Comparison of ENCODE assay signal across 8 cellular contexts in the genomic region with DNA sequence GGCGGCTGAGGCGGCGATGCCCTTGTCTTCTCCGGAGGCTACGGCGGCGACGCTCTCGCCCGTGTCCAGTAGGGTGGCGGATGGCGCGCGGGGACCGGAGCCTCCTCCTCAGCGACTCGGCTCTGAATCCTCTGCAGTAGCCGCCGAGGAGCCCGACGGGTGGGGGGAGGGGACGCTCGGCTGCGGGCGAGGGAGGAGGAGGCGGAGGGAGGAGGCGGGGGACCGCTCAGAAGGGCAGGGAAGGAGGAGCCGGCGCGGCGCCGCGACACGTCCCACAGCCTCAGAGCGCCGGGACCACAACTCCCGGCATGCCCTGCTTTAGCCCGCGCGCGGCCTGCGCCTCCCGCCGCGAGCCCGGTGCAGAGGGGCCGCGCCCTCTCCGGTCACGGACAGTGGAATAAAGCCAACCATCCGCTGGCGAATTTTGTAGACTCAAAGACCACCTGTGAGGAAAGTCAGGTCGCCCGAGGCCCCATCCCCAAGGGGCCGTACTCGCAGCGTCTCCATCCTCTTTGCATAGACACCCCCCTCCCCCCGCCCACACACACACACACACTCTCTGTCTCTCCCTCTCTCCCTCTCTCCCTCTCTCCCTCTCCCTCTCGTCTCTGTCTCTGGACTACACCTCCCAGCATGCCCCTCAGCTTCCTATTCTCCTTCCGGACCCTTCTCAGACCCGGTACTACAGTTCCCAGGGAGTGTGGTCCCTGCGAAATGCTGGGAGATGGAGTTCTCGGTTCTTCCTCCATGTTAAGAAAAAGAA. TPM values are rescaled to one million over a fixed set of nuclear protein-coding genes. Genes with fewer than 3 reads are reported as not detected.
DNase-seq lines count a peak whose midpoint lies in the region; ATAC-seq and TF ChIP-seq lines count a peak whose summit lies in the region.

A gene with protein sequence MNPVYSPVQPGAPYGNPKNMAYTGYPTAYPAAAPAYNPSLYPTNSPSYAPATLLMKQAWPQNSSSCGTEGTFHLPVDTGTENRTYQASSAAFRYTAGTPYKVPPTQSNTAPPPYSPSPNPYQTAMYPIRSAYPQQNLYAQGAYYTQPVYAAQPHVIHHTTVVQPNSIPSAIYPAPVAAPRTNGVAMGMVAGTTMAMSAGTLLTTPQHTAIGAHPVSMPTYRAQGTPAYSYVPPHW (minus strand): TSS at position 157 of the 763 bp plus-strand sequence. CDS start 129,638 bp downstream, outside the sequence.

- TF ChIP-seq CTCF in RWPE2 (IDR thresholded peaks at IDR 0.05; ENCODE audit: poor library complexity, severe bottlenecking) (no peak), fibroblast of mammary gland (conservative IDR thresholded peaks at IDR 0.05; ENCODE audit: control insufficient read depth, insufficient read depth, low read depth, low read length) (no peak)

- POLR2A ChIA-PET in naive thymus-derived CD8-positive, alpha-beta T cell (lab: Charles Lee): interaction anchor here (0.6 to 2.1 kb wide), 11 partner anchors 10 to 1164 kb away, joined by 3 to 6 read pairs (median 3); a partner anchor contains a TSS

- no peaks in the 10 kb centered on the region for H3K27me3 ChIP-seq in RWPE2 (ENCODE audit: insufficient read depth, poor library complexity, severe bottlenecking)

- no peaks in the 10 kb centered on the region for H3K9me3 Mint-ChIP-seq in activated T-helper 2 cell treated with anti-CD3 and anti-CD28 coated beads, Interferon-gamma antibody, Interleukin-2, Interleukin-4, amounts not matched to agents 10 μg/mL and 5 μg/mL and 100 μg/mL, durations not matched to agents 14 hours and 24 hours and 36 hours
- no peaks in the 10 kb centered on the region for H3K9me3 Mint-ChIP-seq in naive thymus-derived CD8-positive, alpha-beta T cell

- peaks cover 29% of the 10 kb centered on the region for H3K4me1 Mint-ChIP-seq in activated T-helper 2 cell treated with anti-CD3 and anti-CD28 coated beads, Interferon-gamma antibody, Interleukin-2, Interleukin-4, amounts not matched to agents 10 μg/mL and 5 μg/mL and 100 μg/mL, durations not matched to agents 14 hours and 24 hours and 36 hours (ENCODE audit: low read depth)
- H3K4me1 Mint-ChIP-seq in naive thymus-derived CD8-positive, alpha-beta T cell: peaks cover 18 to 46% (median 46%) of the 10 kb centered on the region in 4 donors

- no peaks in the 10 kb centered on the region for H3K4me1 ChIP-seq in RWPE2 (ENCODE audit: insufficient read depth, poor library complexity, severe bottlenecking)

- peak within 1 kb of the TSS; percentile 89 for H3K27ac Mint-ChIP-seq in activated T-helper 2 cell treated with anti-CD3 and anti-CD28 coated beads, Interferon-gamma antibody, Interleukin-2, Interleukin-4, amounts not matched to agents 10 μg/mL and 5 μg/mL and 100 μg/mL, durations not matched to agents 14 hours and 24 hours and 36 hours
- H3K27ac Mint-ChIP-seq in naive thymus-derived CD8-positive, alpha-beta T cell: peak within 1 kb of the TSS; percentile 94 to 98 (median 96)

- H3K27ac ChIP-seq in RWPE2 (ENCODE audit: poor library complexity, severe bottlenecking): peak within 1 kb of the TSS; percentile 26

- H3K36me3 Mint-ChIP-seq in activated T-helper 2 cell treated with anti-CD3 and anti-CD28 coated beads, Interferon-gamma antibody, Interleukin-2, Interleukin-4, amounts not matched to agents 10 μg/mL and 5 μg/mL and 100 μg/mL, durations not matched to agents 14 hours and 24 hours and 36 hours (ENCODE audit: low read depth): peaks cover 5% of the 10 kb centered on the region
- H3K36me3 Mint-ChIP-seq in naive thymus-derived CD8-positive, alpha-beta T cell: no peaks in the 10 kb centered on the region

- ATAC-seq in RWPE2 (ENCODE audit: low read depth): peak; percentile 94
- peak; percentile 91 to 93 for ATAC-seq in naive thymus-derived CD8-positive, alpha-beta T cell

- H3K9me3 ChIP-seq in RWPE2 (ENCODE audit: severe bottlenecking): no peaks in the 10 kb centered on the region

- no peaks in the 10 kb centered on the region for H3K36me3 ChIP-seq in RWPE2 (ENCODE audit: low read depth)

- no peaks in the 10 kb centered on the region for H3K27me3 Mint-ChIP-seq in activated T-helper 2 cell treated with anti-CD3 and anti-CD28 coated beads, Interferon-gamma antibody, Interleukin-2, Interleukin-4, amounts not matched to agents 10 μg/mL and 5 μg/mL and 100 μg/mL, durations not matched to agents 14 hours and 24 hours and 36 hours (ENCODE audit: low read depth)
- no peaks in the 10 kb centered on the region for H3K27me3 Mint-ChIP-seq in naive thymus-derived CD8-positive, alpha-beta T cell

- H3K4me3 Mint-ChIP-seq in activated T-helper 2 cell treated with anti-CD3 and anti-CD28 coated beads, Interferon-gamma antibody, Interleukin-2, Interleukin-4, amounts not matched to agents 10 μg/mL and 5 μg/mL and 100 μg/mL, durations not matched to agents 14 hours and 24 hours and 36 hours (ENCODE audit: low read depth): peak within 1 kb of the TSS; percentile 95
- H3K4me3 Mint-ChIP-seq in naive thymus-derived CD8-positive, alpha-beta T cell: peak within 1 kb of the TSS; percentile 90 to 97 (median 94)

- intact Hi-C loops in activated T-helper 2 cell treated with anti-CD3 and anti-CD28 coated beads, Interferon-gamma antibody, Interleukin-2, Interleukin-4, amounts not matched to agents 10 μg/mL and 5 μg/mL and 100 μg/mL, durations not matched to agents 14 hours and 24 hours and 36 hours (cut with micrococcal nuclease): loop anchor here (1.0 to 2.0 kb wide), 2 partner anchors 49 to 181 kb away; no protein-coding TSS in a partner anchor

- peak within 1 kb of the TSS; percentile 74 for H3K4me3 ChIP-seq in RWPE2 (ENCODE audit: severe bottlenecking)
- H3K4me3 ChIP-seq in fibroblast of mammary gland (ENCODE audit: control insufficient read depth, low read depth, low read length): peak within 1 kb of the TSS; percentile 93

- DNase-seq in ELR (ENCODE audit: low read depth) (peak; percentile 97), H4 (ENCODE audit: low spot score) (peak; percentile 98), LoVo (ENCODE audit: low spot score) (peak; percentile 94), RWPE2 (ENCODE audit: low spot score) (peak; percentile 92), fibroblast of mammary gland (ENCODE audit: low read depth) (peak; percentile 97)
- DNase-seq in activated T-helper 2 cell treated with anti-CD3 and anti-CD28 coated beads, Interferon-gamma antibody, Interleukin-2, Interleukin-4, amounts not matched to agents 10 μg/mL and 5 μg/mL and 100 μg/mL, durations not matched to agents 14 hours and 24 hours and 36 hours (ENCODE audit: low spot score): peak; percentile 89
- peak; percentile 83 to 95 (median 90) for DNase-seq in naive thymus-derived CD8-positive, alpha-beta T cell
- peak; percentile 85 to 96 (median 92) for DNase-seq in stimulated activated naive CD4-positive, alpha-beta T cell (lab: John Stamatoyannopoulos, UW)

RNA-seq across cellular contexts. Expression of the gene that starts here (rescaled TPM):
- 8.9 and 14.6 TPM in 2 replicates for total RNA-seq in H4 (2014; rRNA removed; shearing (Covaris generic))
- total RNA-seq in activated T-helper 2 cell treated with anti-CD3 and anti-CD28 coated beads, Interferon-gamma antibody, Interleukin-2, Interleukin-4, amounts not matched to agents 10 μg/mL and 5 μg/mL and 100 μg/mL, durations not matched to agents 14 hours and 24 hours and 36 hours: 19.2 and 19.3 TPM in 2 replicates
- 10 to 100 TPM; 19.6 to 21.7 TPM for total RNA-seq in naive thymus-derived CD8-positive, alpha-beta T cell
- polyA plus RNA-seq in naive thymus-derived CD8-positive, alpha-beta T cell: 1 to 10 TPM; 2.6 to 5.0 (median 2.7) TPM

Comparison
In these comparisons a context has a peak if more than half of its experiments do, and no peak if none do; other contexts are left out.
1. Peak in every context shown above with its lines: DNase-seq, ATAC-seq, H3K4me3 ChIP-seq and H3K27ac ChIP-seq.